ENCODE assay signal across 9 cellular contexts in the genomic region with DNA sequence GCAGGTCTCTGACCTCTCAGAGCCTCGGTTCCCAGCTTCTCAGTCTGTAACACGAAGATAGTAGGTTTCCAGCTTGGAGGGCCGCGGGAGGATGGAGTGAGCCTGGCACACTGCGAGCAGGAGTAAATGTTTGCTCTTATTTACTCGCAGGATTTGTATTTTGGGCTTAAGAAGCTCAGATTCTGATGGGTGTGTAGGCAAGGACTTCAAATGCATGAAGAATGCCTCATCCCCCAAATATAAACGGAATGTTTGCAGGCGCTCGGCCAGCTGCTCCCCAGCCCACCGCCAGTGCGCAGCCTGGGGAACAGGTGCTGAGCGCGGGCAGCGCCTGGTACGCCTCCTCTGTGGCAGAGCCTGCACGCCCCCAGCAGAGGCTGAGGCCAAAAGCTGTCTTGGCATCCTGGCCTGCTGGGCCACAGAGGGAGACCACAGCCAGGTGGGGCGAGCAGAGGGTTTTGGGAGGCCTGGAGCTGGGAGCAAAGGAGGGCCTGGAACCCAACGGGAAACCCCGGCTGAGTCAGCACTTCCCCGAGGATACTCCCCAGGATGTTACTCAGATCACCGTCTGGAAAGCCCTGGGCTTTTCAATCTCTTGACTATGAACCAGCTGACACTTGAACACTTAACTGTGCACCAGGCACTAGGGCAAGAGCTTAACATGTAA. TPM values are rescaled to one million over a fixed set of nuclear protein-coding genes. Genes with fewer than 3 reads are reported as not detected.
A peak's percentile ranks its signal among the peaks of the same experiment; 100 is the strongest.
DNase-seq lines count a peak whose midpoint lies in the region; ATAC-seq and TF ChIP-seq lines count a peak whose summit lies in the region.
"Had no signal": no experiment of that assay in that cellular context is flagged by ENCODE, and none has a peak within 500 bp of the region (broad histone marks: within the 10 kb centered on the region; RNA-seq: fewer than 3 reads in every experiment).

No MANE protein-coding gene starts in this region.

- H3K4me1 ChIP-seq in fibroblast of lung (ENCODE audit: control insufficient read depth, extremely low read depth, insufficient read depth, low read length) (peaks cover 64% of the 10 kb centered on the region), sigmoid colon (peaks cover 0 to 94% (median 93%) of the 10 kb centered on the region in 4 donors), A673 (ENCODE audit: insufficient read depth, low read length, poor library complexity, severe bottlenecking) (peaks cover 8% of the 10 kb centered on the region)

- H3K79me2 ChIP-seq in fibroblast of lung (ENCODE audit: control insufficient read depth, insufficient read depth, low read length): peaks cover 78% of the 10 kb centered on the region

- intact Hi-C loops in sigmoid colon (cut with DNase I): no loop called here
- intact Hi-C loops in A673 (cut with micrococcal nuclease; ENCODE audit: unreplicated experiment): no loop called here

- CTCF ChIA-PET in A673 (lab: Charles Lee): interaction anchor here (0.6 to 1.1 kb wide), 3 partner anchors 9 to 394 kb away, joined by 3 to 8 read pairs (median 4); no protein-coding TSS in a partner anchor

- peak overlapping the region; percentile 78 for H3K4me2 ChIP-seq in fibroblast of lung (ENCODE audit: extremely low read depth, insufficient read depth, low read length)

- no peak for ATAC-seq in HG02870 (IDR thresholded peaks at IDR 0.05; ENCODE audit: unreplicated experiment)
- ATAC-seq: right lobe of liver had no signal

- H3K9ac ChIP-seq in fibroblast of lung (ENCODE audit: insufficient read depth, low read length): peak overlapping the region; percentile 48

- H3K9me3 ChIP-seq in fibroblast of lung (ENCODE audit: control insufficient read depth, insufficient read depth, low read depth, low read length) (no peaks in the 10 kb centered on the region), sigmoid colon (no peaks in the 10 kb centered on the region), A673 (ENCODE audit: low read depth, low read length, poor library complexity, severe bottlenecking) (no peaks in the 10 kb centered on the region)
- H3K9me3 ChIP-seq: right lobe of liver had no signal

- no peak for TF ChIP-seq POLR2A in sigmoid colon (IDR thresholded peaks at IDR 0.05)

- H3K27me3 ChIP-seq in fibroblast of lung (ENCODE audit: control insufficient read depth, insufficient read depth, low read length) (no peaks in the 10 kb centered on the region), sigmoid colon (no peaks in the 10 kb centered on the region), A673 (replicated peaks; ENCODE audit: insufficient read depth, low read depth, low read length, poor library complexity) (no peaks in the 10 kb centered on the region)
- H3K27me3 ChIP-seq: right lobe of liver had no signal

- no peaks in the 10 kb centered on the region for H4K20me1 ChIP-seq in fibroblast of lung (ENCODE audit: control insufficient read depth, extremely low read depth, insufficient read depth, low read length)

- no TSS peak for BruUV-seq in A673 (replicated peaks; lab: Mats Ljungman, UMichigan)

- H3K4me3 ChIP-seq in fibroblast of lung (replicated peaks in 1 of 4; ENCODE audit: control extremely low read depth in 1 of 4, insufficient read depth in 1 of 4, low read depth in 3 of 4, low read length in 4 of 4) (peak overlapping the region in 1 of 4 experiments; percentile 17), sigmoid colon (no peak overlapping the region), A673 (ENCODE audit: low read depth, low read length, poor library complexity, severe bottlenecking) (no peak overlapping the region)
- H3K4me3 ChIP-seq: right lobe of liver had no signal

- no peak overlapping the region for H2AFZ ChIP-seq in fibroblast of lung (ENCODE audit: low read length)

- WGBS in sigmoid colon, 2 donors: 57 to 78% methylated on average over 21 of the region's 21 CpGs

- TF ChIP-seq CTCF in fibroblast of lung (conservative IDR thresholded peaks at IDR 0.05 in 1 of 2, IDR thresholded peaks at IDR 0.05 in 1 of 2; ENCODE audit: low read depth in 1 of 2, low read length in 2 of 2): no peak
- no peak for TF ChIP-seq CTCF in sigmoid colon (IDR thresholded peaks at IDR 0.05)
- TF ChIP-seq CTCF in A673 (conservative IDR thresholded peaks at IDR 0.05; ENCODE audit: low read depth, low read length): no peak
- TF ChIP-seq CTCF in GM13977 (IDR thresholded peaks at IDR 0.05; ENCODE audit: extremely low read depth, insufficient read depth, missing control alignments): no peak

- in situ Hi-C loops in GM13977 (cut with MboI; ENCODE audit: low pct_unique_long_range_greater_than_20kb, low sequenced_read_pairs, unreplicated experiment): no loop called here

- POLR2A ChIA-PET in A673 (lab: Charles Lee; ENCODE audit: low non-redundant PET): interaction anchor here (0.5 kb wide), 1 partner anchor 553 kb away, joined by 5 read pairs; the partner anchor contains the start of gene NEAT1

- peak; percentile 95 for DNase-seq in HCEC 1CT
- peak; percentile 73 for DNase-seq in T1000 (lab: John Stamatoyannopoulos, UW)
- DNase-seq in fibroblast of lung (ENCODE audit: low read depth in 2 of 2): peak; percentile 87 to 96
- DNase-seq in sigmoid colon: no peak
- DNase-seq in OCI-M1 (lab: John Stamatoyannopoulos, UW): no peak
- DNase-seq in A673 (ENCODE audit: low spot score): no peak
- DNase-seq in GM13977 (ENCODE audit: low spot score): no peak

- H3K27ac ChIP-seq in fibroblast of lung (ENCODE audit: insufficient read depth, low read length): peak overlapping the region; percentile 82
- H3K27ac ChIP-seq in sigmoid colon: peak overlapping the region; percentile 94 to 97 (median 97)
- no peak overlapping the region for H3K27ac ChIP-seq in A673 (ENCODE audit: low read depth, low read length, poor library complexity, severe bottlenecking)

- peak in 1 of 4 donors; percentile 18 for TF ChIP-seq EP300 in sigmoid colon (IDR thresholded peaks at IDR 0.05)

- H3K36me3 ChIP-seq in fibroblast of lung (ENCODE audit: control insufficient read depth, insufficient read depth, low read length) (peaks cover 16% of the 10 kb centered on the region), sigmoid colon (peaks cover 5 to 25% (median 15%) of the 10 kb centered on the region in 4 donors), A673 (ENCODE audit: insufficient read depth, low read length, poor library complexity, severe bottlenecking) (peaks cover 14% of the 10 kb centered on the region)
- H3K36me3 ChIP-seq: right lobe of liver had no signal

RNA-seq across cellular contexts. Expression of gene EHD1, which starts 9.4 kb away (rescaled TPM):
- total RNA-seq in fibroblast of lung (40.8 and 71.3 TPM in 2 replicates), sigmoid colon (10 to 100 TPM; 38.5 to 73.1 (median 44.1) TPM), A673 (2021) (53.3 and 63.1 TPM in 2 replicates)
- polyA plus RNA-seq in fibroblast of lung (240 and 248 TPM in 2 replicates), sigmoid colon (10 to 100 TPM; 27.0 to 54.0 (median 29.4) TPM)
- polyA plus RNA-seq in fibroblast of lung (2012): 181 and 192 TPM in 2 replicates
- 634 and 716 TPM in 2 replicates for polyA minus RNA-seq in fibroblast of lung (ENCODE audit: low replicate concordance)

RNA-seq across cellular contexts. Expression of gene CDC42BPG, which starts 24.6 kb away (rescaled TPM):
- total RNA-seq in fibroblast of lung: 0.33 and 0.77 TPM in 2 replicates
- 0.02 and 0.03 TPM in 2 replicates for polyA plus RNA-seq in fibroblast of lung
- polyA plus RNA-seq in fibroblast of lung (2012): 0.13 TPM in 2 replicates
- not detected in 2 replicates for polyA minus RNA-seq in fibroblast of lung (ENCODE audit: low replicate concordance)
- total RNA-seq in sigmoid colon: under 1 TPM in 3 of 4 donors, not detected in 1; 0.16 to 0.83 (median 0.36) TPM
- 10 to 100 TPM; 19.8 to 39.8 (median 20.8) TPM for polyA plus RNA-seq in sigmoid colon
- total RNA-seq in A673 (2021): 4.6 and 6.6 TPM in 2 replicates

RNA-seq across cellular contexts. Expression of gene ATG2A, which starts 48.0 kb away (rescaled TPM):
- total RNA-seq in fibroblast of lung (7.4 and 9.9 TPM in 2 replicates), sigmoid colon (10 to 100 TPM; 12.1 to 22.7 (median 14.4) TPM), A673 (2021) (28.6 and 29.6 TPM in 2 replicates)
- polyA plus RNA-seq in fibroblast of lung (3.1 and 5.1 TPM in 2 replicates), sigmoid colon (10 to 100 TPM; 13.2 to 27.6 (median 19.4) TPM)
- 9.5 and 15.8 TPM in 2 replicates for polyA plus RNA-seq in fibroblast of lung (2012)
- polyA minus RNA-seq in fibroblast of lung (ENCODE audit: low replicate concordance): 14.8 and 32.3 TPM in 2 replicates

RNA-seq across cellular contexts. Expression of gene PPP2R5B, which starts 55.5 kb away (rescaled TPM):
- total RNA-seq in fibroblast of lung (6.2 and 12.1 TPM in 2 replicates), sigmoid colon (10 to 100 TPM; 17.8 to 27.3 (median 21.3) TPM), A673 (2021) (16.1 and 17.2 TPM in 2 replicates)
- polyA plus RNA-seq in fibroblast of lung (10.9 and 12.4 TPM in 2 replicates), sigmoid colon (10 to 100 TPM; 15.6 to 23.4 (median 18.1) TPM)
- 13.2 and 14.5 TPM in 2 replicates for polyA plus RNA-seq in fibroblast of lung (2012)
- 13.4 and 24.2 TPM in 2 replicates for polyA minus RNA-seq in fibroblast of lung (ENCODE audit: low replicate concordance)

RNA-seq across cellular contexts. Expression of gene MEN1, which starts 58.7 kb away (rescaled TPM):
- 12.1 and 13.7 TPM in 2 replicates for total RNA-seq in fibroblast of lung
- 8.9 and 14.2 TPM in 2 replicates for polyA plus RNA-seq in fibroblast of lung
- 15.3 and 28.8 TPM in 2 replicates for polyA plus RNA-seq in fibroblast of lung (2012)
- 32.7 and 60.9 TPM in 2 replicates for polyA minus RNA-seq in fibroblast of lung (ENCODE audit: low replicate concordance)
- total RNA-seq in sigmoid colon: 10 to 100 TPM in 1 of 4 donors, 1 to 10 TPM in 3; 6.8 to 12.7 (median 8.8) TPM
- 10 to 100 TPM in 2 of 3 donors, 1 to 10 TPM in 1; 9.0 to 26.1 (median 10.9) TPM for polyA plus RNA-seq in sigmoid colon
- 45.7 and 49.2 TPM in 2 replicates for total RNA-seq in A673 (2021)

Comparison
In these comparisons a context has a peak if more than half of its experiments do, and no peak if none do; other contexts are left out.
1. DNase-seq: peak in HCEC 1CT (single experiment), T1000 (single experiment) and fibroblast of lung (2 of 2); none in sigmoid colon (single experiment), OCI-M1 (single experiment), A673 (single experiment) and GM13977 (single experiment).